8 cellular contexts compared by ENCODE assay signal in the genomic region with DNA sequence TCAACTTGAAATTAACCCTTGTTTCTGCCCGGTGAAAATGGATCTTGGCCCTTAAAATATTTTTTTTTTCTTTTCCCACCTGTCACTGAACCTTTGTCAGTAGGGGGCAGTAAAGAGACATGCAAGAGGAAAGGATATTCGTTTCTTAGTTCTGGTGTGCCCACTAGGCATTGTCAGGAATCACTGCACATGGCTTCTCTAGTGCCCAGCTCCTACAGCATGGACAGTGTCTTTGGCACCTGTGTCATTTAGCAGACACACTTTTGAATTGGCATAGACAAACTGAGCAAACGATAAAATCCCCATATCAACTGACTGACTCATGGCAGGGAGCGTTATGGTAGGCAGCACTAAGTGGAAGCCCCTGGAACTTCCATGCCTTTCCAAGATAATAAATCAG.
DNase-seq lines count a peak whose midpoint lies in the region; ATAC-seq and TF ChIP-seq lines count a peak whose summit lies in the region.

No MANE protein-coding gene starts in this region.

- no peaks in the 10 kb centered on the region for H3K36me3 Mint-ChIP-seq in activated naive CD4-positive, alpha-beta T cell treated with anti-CD3 and anti-CD28 coated beads for 36 hours (ENCODE audit: low read depth)

- ATAC-seq in esophagus mucosa, result no peak
- no peak for ATAC-seq in HG03439 (IDR thresholded peaks at IDR 0.05; ENCODE audit: unreplicated experiment)

- no peaks in the 10 kb centered on the region for H4K20me1 ChIP-seq in OCI-LY1 (ENCODE audit: insufficient read depth, low read length)

- H3K4me3 ChIP-seq in A673 (ENCODE audit: low read depth, low read length, poor library complexity, severe bottlenecking), result no peak overlapping the region
- H3K4me3 ChIP-seq in OCI-LY1 (ENCODE audit: low read depth, low read length, poor library complexity, severe bottlenecking), result no peak overlapping the region
- H3K4me3 ChIP-seq in fibroblast of pulmonary artery (replicated peaks; ENCODE audit: low read depth, low read length), result no peak overlapping the region

- no peak overlapping the region for H3K27ac ChIP-seq in A673 (ENCODE audit: low read depth, low read length, poor library complexity, severe bottlenecking)
- H3K27ac ChIP-seq in OCI-LY1 (ENCODE audit: low read depth, low read length, poor library complexity, severe bottlenecking), result no peak overlapping the region

- intact Hi-C loops in A673 (cut with micrococcal nuclease; ENCODE audit: unreplicated experiment), result loop anchor here (5.0 to 10.0 kb wide), 2 partner anchors 228 to 1005 kb away; no protein-coding TSS in a partner anchor
- intact Hi-C loops in activated naive CD4-positive, alpha-beta T cell treated with anti-CD3 and anti-CD28 coated beads for 36 hours (cut with micrococcal nuclease), result loop anchor here (5.0 kb wide), 1 partner anchor 1008 kb away; no protein-coding TSS in a partner anchor

- TF ChIP-seq CTCF in A673 (conservative IDR thresholded peaks at IDR 0.05; ENCODE audit: low read depth, low read length) (peak; percentile 72), GM20000 (IDR thresholded peaks at IDR 0.05; ENCODE audit: extremely low read depth, missing control alignments) (peak; percentile 21), OCI-LY1 (IDR thresholded peaks at IDR 0.05; ENCODE audit: low read length) (peak; percentile 77), fibroblast of pulmonary artery (IDR thresholded peaks at IDR 0.05; ENCODE audit: low read length, missing control alignments) (peak; percentile 75)

- H3K9me2 ChIP-seq in OCI-LY1 (ENCODE audit: low read depth, low read length), result no peaks in the 10 kb centered on the region

- POLR2A ChIA-PET in A673 (lab: Charles Lee; ENCODE audit: low non-redundant PET), result no interaction called here

- BruUV-seq in A673 (replicated peaks; lab: Mats Ljungman, UMichigan), result no TSS peak

- CTCF ChIA-PET in A673 (lab: Charles Lee), result no interaction called here
- CTCF ChIA-PET in activated naive CD4-positive, alpha-beta T cell treated with anti-CD3 and anti-CD28 coated beads for 36 hours (lab: Charles Lee), result no interaction called here

- H3K9me3 Mint-ChIP-seq in activated naive CD4-positive, alpha-beta T cell treated with anti-CD3 and anti-CD28 coated beads for 36 hours, result peaks cover 2% of the 10 kb centered on the region

- H3F3A ChIP-seq in OCI-LY1 (ENCODE audit: insufficient read depth, low read length), result no peaks in the 10 kb centered on the region

- H3K9me3 ChIP-seq in A673 (ENCODE audit: low read depth, low read length, poor library complexity, severe bottlenecking) (no peaks in the 10 kb centered on the region), OCI-LY1 (ENCODE audit: low read length) (no peaks in the 10 kb centered on the region)

- H3K27me3 Mint-ChIP-seq in activated naive CD4-positive, alpha-beta T cell treated with anti-CD3 and anti-CD28 coated beads for 36 hours (ENCODE audit: low read depth), result no peaks in the 10 kb centered on the region

- H3K36me3 ChIP-seq in A673 (ENCODE audit: insufficient read depth, low read length, poor library complexity, severe bottlenecking), result no peaks in the 10 kb centered on the region
- no peaks in the 10 kb centered on the region for H3K36me3 ChIP-seq in OCI-LY1 (ENCODE audit: insufficient read depth, low read length)

- no peak overlapping the region for H3K27ac Mint-ChIP-seq in activated naive CD4-positive, alpha-beta T cell treated with anti-CD3 and anti-CD28 coated beads for 36 hours

- H3K4me1 Mint-ChIP-seq in activated naive CD4-positive, alpha-beta T cell treated with anti-CD3 and anti-CD28 coated beads for 36 hours (ENCODE audit: low read depth), result no peaks in the 10 kb centered on the region

- H3K4me3 Mint-ChIP-seq in activated naive CD4-positive, alpha-beta T cell treated with anti-CD3 and anti-CD28 coated beads for 36 hours, result no peak overlapping the region

- no peak overlapping the region for H3K9ac ChIP-seq in OCI-LY1 (ENCODE audit: low read length)

- H3K79me2 ChIP-seq in OCI-LY1 (ENCODE audit: insufficient read depth, low read length), result no peaks in the 10 kb centered on the region

- H2AFZ ChIP-seq in OCI-LY1 (ENCODE audit: low read length), result no peak overlapping the region

- DNase-seq in A673 (ENCODE audit: low spot score) (peak; percentile 81), GM20000 (ENCODE audit: low spot score) (peak; percentile 22), fibroblast of pulmonary artery (ENCODE audit: low read depth) (peak; percentile 70)
- DNase-seq in activated naive CD4-positive, alpha-beta T cell treated with anti-CD3 and anti-CD28 coated beads for 36 hours, result no peak
- DNase-seq in stimulated activated naive CD4-positive, alpha-beta T cell (lab: John Stamatoyannopoulos, UW), result no peak

- H3K4me1 ChIP-seq in A673 (ENCODE audit: insufficient read depth, low read length, poor library complexity, severe bottlenecking) (no peaks in the 10 kb centered on the region), OCI-LY1 (ENCODE audit: insufficient read depth, low read length, severe bottlenecking) (no peaks in the 10 kb centered on the region)

- H3K27me3 ChIP-seq in A673 (replicated peaks; ENCODE audit: insufficient read depth, low read depth, low read length, poor library complexity), result no peaks in the 10 kb centered on the region
- no peaks in the 10 kb centered on the region for H3K27me3 ChIP-seq in OCI-LY1 (ENCODE audit: insufficient read depth, low read length)

- H3K4me2 ChIP-seq in OCI-LY1 (ENCODE audit: low read length), result no peak overlapping the region

Comparison
In these comparisons a context has a peak if more than half of its experiments do, and no peak if none do; other contexts are left out.
1. DNase-seq: peak in A673 (single experiment), GM20000 (single experiment) and fibroblast of pulmonary artery (single experiment); none in activated naive CD4-positive, alpha-beta T cell treated with anti-CD3 and anti-CD28 coated beads for 36 hours (single experiment) and stimulated activated naive CD4-positive, alpha-beta T cell (0 of 6).
2. CTCF ChIP-seq: peak in every context shown above with its lines; median percentile 77 in OCI-LY1; 75 in fibroblast of pulmonary artery; 72 in A673; 21 in GM20000.